1 cellular context compared by ENCODE assay signal in the genomic region with DNA sequence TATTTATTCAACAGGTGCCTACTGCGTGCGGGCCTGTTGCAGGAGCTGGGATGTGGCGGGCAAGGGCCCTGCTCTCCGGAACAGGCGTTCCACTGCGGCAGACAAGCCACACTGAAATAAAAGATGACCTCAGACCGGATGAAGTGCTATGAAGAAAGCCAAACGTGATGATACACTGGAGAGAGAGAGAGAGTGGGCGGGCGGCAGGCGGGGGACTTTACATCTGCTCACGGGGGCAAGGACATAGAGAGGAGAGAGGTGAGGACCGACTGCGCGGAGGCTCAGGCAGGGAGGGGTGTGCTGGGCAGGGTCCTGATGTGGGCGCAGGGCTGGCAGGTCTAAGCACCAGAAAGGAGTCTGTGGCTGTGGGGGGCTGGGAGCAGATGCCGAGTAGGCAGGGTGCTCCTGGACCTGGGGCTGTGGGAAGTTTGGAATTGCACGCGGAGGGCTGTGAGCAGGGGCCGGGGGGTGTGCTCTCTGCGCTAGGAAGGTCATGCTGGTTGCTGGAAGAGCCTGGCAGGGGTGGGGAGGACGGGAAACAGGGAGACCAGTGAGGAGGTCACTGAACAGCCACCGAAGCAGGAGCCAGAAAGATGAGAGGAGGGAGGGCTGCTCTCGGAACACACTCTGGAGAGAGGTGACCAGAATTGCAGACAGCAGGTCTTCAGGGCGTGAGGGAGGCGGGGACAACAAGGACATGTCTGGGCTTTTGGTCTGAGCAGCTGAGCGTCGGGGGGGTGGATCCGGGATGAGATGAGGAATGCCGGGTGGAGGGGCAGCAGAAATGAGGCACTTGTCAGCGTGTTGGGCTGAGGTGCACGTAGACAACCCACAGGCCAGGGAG.
A peak's percentile ranks its signal among the peaks of the same experiment; 100 is the strongest.
TF ChIP-seq lines count a peak whose summit lies in the region.

No MANE protein-coding gene starts in this region.

TF ChIP-seq in HEK293, 187 proteins besides CTCF, POLR2A, EP300 and RAD21 (continued from another document):
- TF ChIP-seq, protein P1, sequence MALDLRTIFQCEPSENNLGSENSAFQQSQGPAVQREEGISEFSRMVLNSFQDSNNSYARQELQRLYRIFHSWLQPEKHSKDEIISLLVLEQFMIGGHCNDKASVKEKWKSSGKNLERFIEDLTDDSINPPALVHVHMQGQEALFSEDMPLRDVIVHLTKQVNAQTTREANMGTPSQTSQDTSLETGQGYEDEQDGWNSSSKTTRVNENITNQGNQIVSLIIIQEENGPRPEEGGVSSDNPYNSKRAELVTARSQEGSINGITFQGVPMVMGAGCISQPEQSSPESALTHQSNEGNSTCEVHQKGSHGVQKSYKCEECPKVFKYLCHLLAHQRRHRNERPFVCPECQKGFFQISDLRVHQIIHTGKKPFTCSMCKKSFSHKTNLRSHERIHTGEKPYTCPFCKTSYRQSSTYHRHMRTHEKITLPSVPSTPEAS (tag by site-specific recombination; IDR thresholded peaks at IDR 0.05): 0 out of 2 replicates have a peak, but pooled peaks have one; percentile 9
- TF ChIP-seq, protein P2, sequence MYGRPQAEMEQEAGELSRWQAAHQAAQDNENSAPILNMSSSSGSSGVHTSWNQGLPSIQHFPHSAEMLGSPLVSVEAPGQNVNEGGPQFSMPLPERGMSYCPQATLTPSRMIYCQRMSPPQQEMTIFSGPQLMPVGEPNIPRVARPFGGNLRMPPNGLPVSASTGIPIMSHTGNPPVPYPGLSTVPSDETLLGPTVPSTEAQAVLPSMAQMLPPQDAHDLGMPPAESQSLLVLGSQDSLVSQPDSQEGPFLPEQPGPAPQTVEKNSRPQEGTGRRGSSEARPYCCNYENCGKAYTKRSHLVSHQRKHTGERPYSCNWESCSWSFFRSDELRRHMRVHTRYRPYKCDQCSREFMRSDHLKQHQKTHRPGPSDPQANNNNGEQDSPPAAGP (tag by site-specific recombination; IDR thresholded peaks at IDR 0.05): peak; percentile 93
- TF ChIP-seq KLF1 (tag by site-specific recombination; IDR thresholded peaks at IDR 0.05) (peak; percentile 58), ZBTB20 (tag by site-specific recombination; IDR thresholded peaks at IDR 0.05) (peak; percentile 74), SP3 (tag by site-specific recombination; IDR thresholded peaks at IDR 0.05) (peak; percentile 48), KLF10 (tag by site-specific recombination; IDR thresholded peaks at IDR 0.05) (no peak), ZNF121 (tag by site-specific recombination; IDR thresholded peaks at IDR 0.05) (no peak), ZNF169 (tag by site-specific recombination; IDR thresholded peaks at IDR 0.05) (no peak), ZNF24 (tag by site-specific recombination; IDR thresholded peaks at IDR 0.05) (peak; percentile 93), ZNF324 (tag by site-specific recombination; IDR thresholded peaks at IDR 0.05) (0 out of 2 replicates have a peak, but pooled peaks have one; percentile 12), FEZF1 (tag by site-specific recombination; IDR thresholded peaks at IDR 0.05) (no peak), ZNF19 (tag by site-specific recombination; IDR thresholded peaks at IDR 0.05; ENCODE audit: low read depth) (no peak)
- TF ChIP-seq, protein P3, sequence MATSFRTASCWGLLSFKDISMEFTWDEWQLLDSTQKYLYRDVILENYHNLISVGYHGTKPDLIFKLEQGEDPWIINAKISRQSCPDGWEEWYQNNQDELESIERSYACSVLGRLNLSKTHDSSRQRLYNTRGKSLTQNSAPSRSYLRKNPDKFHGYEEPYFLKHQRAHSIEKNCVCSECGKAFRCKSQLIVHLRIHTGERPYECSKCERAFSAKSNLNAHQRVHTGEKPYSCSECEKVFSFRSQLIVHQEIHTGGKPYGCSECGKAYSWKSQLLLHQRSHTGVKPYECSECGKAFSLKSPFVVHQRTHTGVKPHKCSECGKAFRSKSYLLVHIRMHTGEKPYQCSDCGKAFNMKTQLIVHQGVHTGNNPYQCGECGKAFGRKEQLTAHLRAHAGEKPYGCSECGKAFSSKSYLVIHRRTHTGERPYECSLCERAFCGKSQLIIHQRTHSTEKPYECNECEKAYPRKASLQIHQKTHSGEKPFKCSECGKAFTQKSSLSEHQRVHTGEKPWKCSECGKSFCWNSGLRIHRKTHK (tag by site-specific recombination; IDR thresholded peaks at IDR 0.05): no peak
- TF ChIP-seq, protein P4, sequence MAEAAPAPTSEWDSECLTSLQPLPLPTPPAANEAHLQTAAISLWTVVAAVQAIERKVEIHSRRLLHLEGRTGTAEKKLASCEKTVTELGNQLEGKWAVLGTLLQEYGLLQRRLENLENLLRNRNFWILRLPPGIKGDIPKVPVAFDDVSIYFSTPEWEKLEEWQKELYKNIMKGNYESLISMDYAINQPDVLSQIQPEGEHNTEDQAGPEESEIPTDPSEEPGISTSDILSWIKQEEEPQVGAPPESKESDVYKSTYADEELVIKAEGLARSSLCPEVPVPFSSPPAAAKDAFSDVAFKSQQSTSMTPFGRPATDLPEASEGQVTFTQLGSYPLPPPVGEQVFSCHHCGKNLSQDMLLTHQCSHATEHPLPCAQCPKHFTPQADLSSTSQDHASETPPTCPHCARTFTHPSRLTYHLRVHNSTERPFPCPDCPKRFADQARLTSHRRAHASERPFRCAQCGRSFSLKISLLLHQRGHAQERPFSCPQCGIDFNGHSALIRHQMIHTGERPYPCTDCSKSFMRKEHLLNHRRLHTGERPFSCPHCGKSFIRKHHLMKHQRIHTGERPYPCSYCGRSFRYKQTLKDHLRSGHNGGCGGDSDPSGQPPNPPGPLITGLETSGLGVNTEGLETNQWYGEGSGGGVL (tag by site-specific recombination; IDR thresholded peaks at IDR 0.05): peak; percentile 77
- TF ChIP-seq, protein P5, sequence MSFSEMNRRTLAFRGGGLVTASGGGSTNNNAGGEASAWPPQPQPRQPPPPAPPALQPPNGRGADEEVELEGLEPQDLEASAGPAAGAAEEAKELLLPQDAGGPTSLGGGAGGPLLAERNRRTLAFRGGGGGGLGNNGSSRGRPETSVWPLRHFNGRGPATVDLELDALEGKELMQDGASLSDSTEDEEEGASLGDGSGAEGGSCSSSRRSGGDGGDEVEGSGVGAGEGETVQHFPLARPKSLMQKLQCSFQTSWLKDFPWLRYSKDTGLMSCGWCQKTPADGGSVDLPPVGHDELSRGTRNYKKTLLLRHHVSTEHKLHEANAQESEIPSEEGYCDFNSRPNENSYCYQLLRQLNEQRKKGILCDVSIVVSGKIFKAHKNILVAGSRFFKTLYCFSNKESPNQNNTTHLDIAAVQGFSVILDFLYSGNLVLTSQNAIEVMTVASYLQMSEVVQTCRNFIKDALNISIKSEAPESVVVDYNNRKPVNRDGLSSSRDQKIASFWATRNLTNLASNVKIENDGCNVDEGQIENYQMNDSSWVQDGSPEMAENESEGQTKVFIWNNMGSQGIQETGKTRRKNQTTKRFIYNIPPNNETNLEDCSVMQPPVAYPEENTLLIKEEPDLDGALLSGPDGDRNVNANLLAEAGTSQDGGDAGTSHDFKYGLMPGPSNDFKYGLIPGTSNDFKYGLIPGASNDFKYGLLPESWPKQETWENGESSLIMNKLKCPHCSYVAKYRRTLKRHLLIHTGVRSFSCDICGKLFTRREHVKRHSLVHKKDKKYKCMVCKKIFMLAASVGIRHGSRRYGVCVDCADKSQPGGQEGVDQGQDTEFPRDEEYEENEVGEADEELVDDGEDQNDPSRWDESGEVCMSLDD (tag by site-specific recombination; IDR thresholded peaks at IDR 0.05): no peak
TF ChIP-seq in HEK293: peak in this region for 49.
